13 cellular contexts compared by ENCODE assay signal in the genomic region with DNA sequence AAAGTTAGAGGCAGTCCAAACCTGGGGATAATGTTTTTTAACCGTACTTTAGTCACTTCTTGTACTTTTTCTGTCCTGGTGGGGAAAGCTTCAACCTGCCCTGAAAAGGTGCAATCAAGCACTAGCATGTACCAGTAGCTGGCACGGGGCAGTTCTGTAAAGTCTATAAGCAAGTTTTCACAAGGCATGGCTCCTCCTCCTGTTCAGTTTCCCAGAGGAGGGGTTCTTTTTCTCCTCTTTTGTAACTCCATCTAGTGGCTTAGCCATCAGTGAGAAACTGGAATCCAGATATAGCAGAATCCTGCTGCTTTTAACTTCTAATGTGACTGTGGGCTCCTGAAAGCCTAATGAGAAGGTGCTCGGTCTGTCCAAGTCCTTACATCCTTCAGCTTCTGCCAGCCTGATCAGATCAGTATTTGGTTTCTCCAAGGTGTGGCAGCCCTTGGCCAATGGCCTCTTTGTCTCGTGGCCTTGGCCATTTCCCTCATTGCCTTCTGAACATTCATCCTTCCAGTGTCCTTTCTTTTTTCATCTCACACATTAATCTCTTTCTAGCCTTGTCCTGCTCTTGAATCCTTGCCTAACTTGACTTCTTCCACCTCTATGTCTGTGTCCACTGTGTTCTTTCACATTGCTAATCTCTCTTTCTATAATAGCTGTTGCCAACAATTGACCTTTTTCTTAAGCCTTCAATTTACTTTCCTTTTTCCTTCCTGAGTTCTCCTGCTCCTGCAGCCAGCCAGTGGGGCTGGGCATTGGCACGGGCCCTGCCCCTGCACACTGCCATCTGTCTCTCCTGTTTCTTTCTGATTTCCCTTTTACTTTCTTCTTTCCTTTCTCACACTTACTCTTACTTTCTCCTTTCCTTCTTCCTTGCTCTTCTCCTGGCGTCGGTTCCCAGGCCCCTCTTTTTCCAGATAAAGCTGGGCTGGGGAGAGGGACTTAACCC.
DNase-seq lines count a peak whose midpoint lies in the region; ATAC-seq, FAIRE-seq and TF ChIP-seq lines count a peak whose summit lies in the region.
"Had no signal": no experiment of that assay in that cellular context is flagged by ENCODE, and none has a peak within 500 bp of the region (broad histone marks: within the 10 kb centered on the region; RNA-seq: fewer than 3 reads in every experiment).

No MANE protein-coding gene starts in this region.

- no peaks in the 10 kb centered on the region for H3K9me1 ChIP-seq in endothelial cell of umbilical vein (replicated peaks; ENCODE audit: control insufficient read depth, extremely low read depth, insufficient read depth, low read length)

- H3K4me2 ChIP-seq in Loucy (ENCODE audit: low read depth, low read length, poor library complexity, severe bottlenecking), result peak overlapping the region; percentile 64
- peak overlapping the region; percentile 85 for H3K4me2 ChIP-seq in endothelial cell of umbilical vein (ENCODE audit: insufficient read depth, low read length)
- no peak overlapping the region for H3K4me2 ChIP-seq in PC-9

- POLR2A ChIA-PET in endothelial cell of umbilical vein (lab: Charles Lee) (interaction anchor here (0.7 to 1.1 kb wide), 2 partner anchors 186 kb away, joined by 3 to 4 read pairs; no protein-coding TSS in a partner anchor), PC-9 (lab: Charles Lee; ENCODE audit: unreplicated experiment) (no interaction called here)

- H3K4me3 ChIP-seq in Loucy (ENCODE audit: low read length, poor library complexity, severe bottlenecking) (peak overlapping the region; percentile 65), endothelial cell of umbilical vein (replicated peaks in 1 of 3; ENCODE audit: insufficient read depth in 1 of 3, low read depth in 1 of 3, low read length in 3 of 3) (peak overlapping the region in 1 of 3 experiments; percentile 73), pancreas (peak overlapping the region in 2 of 4 donors; percentile 24 to 45), PC-9 (no peak overlapping the region)

- no peaks in the 10 kb centered on the region for H3K27me3 ChIP-seq in Loucy (ENCODE audit: insufficient read depth, low read length, poor library complexity, severe bottlenecking)
- no peaks in the 10 kb centered on the region for H3K27me3 ChIP-seq in endothelial cell of umbilical vein (ENCODE audit: control insufficient read depth in 2 of 2, insufficient read depth in 2 of 2, low read length in 2 of 2)
- H3K27me3 ChIP-seq in pancreas, result no peaks in the 10 kb centered on the region
- H3K27me3 ChIP-seq in PC-9 (ENCODE audit: insufficient read depth, low read depth), result no peaks in the 10 kb centered on the region
- H3K27me3 ChIP-seq: upper lobe of right lung had no signal

- no peak overlapping the region for H3K27ac Mint-ChIP-seq in activated naive CD4-positive, alpha-beta T cell treated with anti-CD3 and anti-CD28 coated beads for 36 hours
- H3K27ac Mint-ChIP-seq: brain had no signal

- H3K9ac ChIP-seq in Loucy (ENCODE audit: low read depth, low read length, poor library complexity, severe bottlenecking) (peak overlapping the region; percentile 54), endothelial cell of umbilical vein (replicated peaks; ENCODE audit: extremely low read depth, insufficient read depth, low read length) (no peak overlapping the region)

- H3K36me3 ChIP-seq in Loucy (ENCODE audit: insufficient read depth, low read length) (no peaks in the 10 kb centered on the region), endothelial cell of umbilical vein (ENCODE audit: control insufficient read depth in 2 of 2, extremely low read depth in 1 of 2, insufficient read depth in 2 of 2, low read length in 2 of 2) (no peaks in the 10 kb centered on the region), pancreas (no peaks in the 10 kb centered on the region), PC-9 (ENCODE audit: low read depth) (no peaks in the 10 kb centered on the region)
- H3K36me3 ChIP-seq: upper lobe of right lung had no signal

- dilution Hi-C loops in endothelial cell of umbilical vein (cut with MboI; ENCODE audit: extremely low pct_ligation_motif_present, low sequenced_read_pairs), result no loop called here

- ATAC-seq in pancreas, result peak; percentile 68 to 82 (median 78)
- no peak for ATAC-seq in activated T-cell treated with anti-CD3 and anti-CD28 coated beads, Interleukin-2, amount 50 U/mL, for 4 hours

- H3K9me3 Mint-ChIP-seq in activated T-cell treated with anti-CD3 and anti-CD28 coated beads, Interleukin-2, amount 50 U/mL, for 4 hours, result no peaks in the 10 kb centered on the region
- no peaks in the 10 kb centered on the region for H3K9me3 Mint-ChIP-seq in activated naive CD4-positive, alpha-beta T cell treated with anti-CD3 and anti-CD28 coated beads for 36 hours

- H3K27ac ChIP-seq in endothelial cell of umbilical vein (ENCODE audit: insufficient read depth, low read depth, low read length) (peak overlapping the region; percentile 83), pancreas (peak overlapping the region; percentile 39 to 74 (median 54)), PC-9 (no peak overlapping the region)
- H3K27ac ChIP-seq: upper lobe of right lung had no signal

- peak overlapping the region; percentile 85 for H2AFZ ChIP-seq in Loucy (ENCODE audit: low read length)
- peak overlapping the region; percentile 97 for H2AFZ ChIP-seq in endothelial cell of umbilical vein (ENCODE audit: low read depth, low read length)
- H2AFZ ChIP-seq in PC-9, result no peak overlapping the region

- H3F3A ChIP-seq in Loucy (ENCODE audit: low read depth), result no peaks in the 10 kb centered on the region
- H3F3A ChIP-seq in PC-9 (ENCODE audit: insufficient read depth, low read depth), result no peaks in the 10 kb centered on the region

- H3K27me3 Mint-ChIP-seq in activated T-cell treated with anti-CD3 and anti-CD28 coated beads, Interleukin-2, amount 50 U/mL, for 4 hours (ENCODE audit: low read depth), result peaks cover 11% of the 10 kb centered on the region
- H3K27me3 Mint-ChIP-seq in activated naive CD4-positive, alpha-beta T cell treated with anti-CD3 and anti-CD28 coated beads for 36 hours (ENCODE audit: low read depth), result peaks cover 6% of the 10 kb centered on the region
- H3K27me3 Mint-ChIP-seq: brain had no signal

- H3K4me1 Mint-ChIP-seq in activated T-cell treated with anti-CD3 and anti-CD28 coated beads, Interleukin-2, amount 50 U/mL, for 4 hours (ENCODE audit: low read depth), result no peaks in the 10 kb centered on the region
- no peaks in the 10 kb centered on the region for H3K4me1 Mint-ChIP-seq in activated naive CD4-positive, alpha-beta T cell treated with anti-CD3 and anti-CD28 coated beads for 36 hours (ENCODE audit: low read depth)
- H3K4me1 Mint-ChIP-seq: brain had no signal

- H3K4me1 ChIP-seq in Loucy (ENCODE audit: insufficient read depth, low read length, poor library complexity, severe bottlenecking), result peaks cover 27% of the 10 kb centered on the region
- H3K4me1 ChIP-seq in endothelial cell of umbilical vein (ENCODE audit: control insufficient read depth, extremely low read depth, insufficient read depth, low read length), result peaks cover 23% of the 10 kb centered on the region
- peaks cover 11 to 35% (median 24%) of the 10 kb centered on the region in 3 donors for H3K4me1 ChIP-seq in pancreas
- H3K4me1 ChIP-seq in PC-9 (replicated peaks; ENCODE audit: insufficient read depth), result no peaks in the 10 kb centered on the region

- DNase-seq in DMS114 treated with DMSO at 0.1 percent for 48 hours (lab: John Stamatoyannopoulos, UW; ENCODE audit: unreplicated experiment) (peak; percentile 2), endothelial cell of umbilical vein (ENCODE audit: low read depth, low spot score) (peak; percentile 42), pancreas (peak in 3 of 6 donors; percentile 20 to 63 (median 31)), NCI-H526 treated with DMSO at 0.1 percent for 48 hours (lab: John Stamatoyannopoulos, UW) (no peak), PC-9 (no peak)
- no peak for DNase-seq in activated T-cell treated with anti-CD3 and anti-CD28 coated beads, Interleukin-2, amount 50 U/mL, for 4 hours
- no peak for DNase-seq in activated naive CD4-positive, alpha-beta T cell treated with anti-CD3 and anti-CD28 coated beads for 36 hours
- DNase-seq: kidney, NCI-H510A, upper lobe of right lung had no signal

- no peak overlapping the region for H3K4me3 Mint-ChIP-seq in activated T-cell treated with anti-CD3 and anti-CD28 coated beads, Interleukin-2, amount 50 U/mL, for 4 hours
- no peak overlapping the region for H3K4me3 Mint-ChIP-seq in activated naive CD4-positive, alpha-beta T cell treated with anti-CD3 and anti-CD28 coated beads for 36 hours
- H3K4me3 Mint-ChIP-seq: brain had no signal

- TF ChIP-seq POLR2A in endothelial cell of umbilical vein (IDR thresholded peaks at IDR 0.05; ENCODE audit: low read depth, low read length), result no peak

- FAIRE-seq in endothelial cell of umbilical vein (lab: Jason Lieb, UNC) (peak; percentile 42), pancreas (lab: Jason Lieb, UNC) (no peak)
- FAIRE-seq: D721Med, kidney had no signal

- no peaks in the 10 kb centered on the region for H4K20me1 ChIP-seq in Loucy (ENCODE audit: insufficient read depth, low read length, poor library complexity, severe bottlenecking)
- no peaks in the 10 kb centered on the region for H4K20me1 ChIP-seq in endothelial cell of umbilical vein (replicated peaks; ENCODE audit: control insufficient read depth, extremely low read depth, insufficient read depth, low read length)
- H4K20me1 ChIP-seq in PC-9 (ENCODE audit: insufficient read depth), result no peaks in the 10 kb centered on the region

- intact Hi-C loops in endothelial cell of umbilical vein (cut with micrococcal nuclease) (loop anchor here (2.0 to 10.0 kb wide), 2 partner anchors 190 to 272 kb away; partner anchors contain the start of gene SNX14), pancreas (cut with DNase I) (no loop called here), PC-9 (cut with micrococcal nuclease; ENCODE audit: unreplicated experiment) (no loop called here)
- intact Hi-C loops in activated naive CD4-positive, alpha-beta T cell treated with anti-CD3 and anti-CD28 coated beads for 36 hours (cut with micrococcal nuclease), result no loop called here

- no peaks in the 10 kb centered on the region for H3K9me3 ChIP-seq in Loucy (ENCODE audit: insufficient read depth, low read depth, low read length)
- H3K9me3 ChIP-seq in endothelial cell of umbilical vein (replicated peaks; ENCODE audit: control insufficient read depth, insufficient read depth, low read length), result no peaks in the 10 kb centered on the region
- no peaks in the 10 kb centered on the region for H3K9me3 ChIP-seq in pancreas
- no peaks in the 10 kb centered on the region for H3K9me3 ChIP-seq in PC-9 (ENCODE audit: insufficient read depth, low read depth)
- H3K9me3 ChIP-seq: upper lobe of right lung had no signal

- no peaks in the 10 kb centered on the region for H3K36me3 Mint-ChIP-seq in activated T-cell treated with anti-CD3 and anti-CD28 coated beads, Interleukin-2, amount 50 U/mL, for 4 hours (ENCODE audit: insufficient read depth)
- H3K36me3 Mint-ChIP-seq in activated naive CD4-positive, alpha-beta T cell treated with anti-CD3 and anti-CD28 coated beads for 36 hours (ENCODE audit: low read depth), result no peaks in the 10 kb centered on the region
- H3K36me3 Mint-ChIP-seq: brain had no signal

- BruUV-seq in endothelial cell of umbilical vein (replicated peaks; lab: Mats Ljungman, UMichigan), result no TSS peak
- BruUV-seq in PC-9 (replicated peaks; lab: Mats Ljungman, UMichigan), result no TSS peak

- no peaks in the 10 kb centered on the region for H3K9me2 ChIP-seq in Loucy (replicated peaks; ENCODE audit: low read depth, low read length)
- H3K9me2 ChIP-seq in PC-9 (ENCODE audit: insufficient read depth), result no peaks in the 10 kb centered on the region

- CTCF ChIA-PET in endothelial cell of umbilical vein (lab: Charles Lee) (interaction anchor here (1.3 to 1.8 kb wide), 2 partner anchors 10 to 23 kb away, joined by 3 to 4 read pairs; no protein-coding TSS in a partner anchor), PC-9 (lab: Charles Lee) (no interaction called here)
- CTCF ChIA-PET in activated naive CD4-positive, alpha-beta T cell treated with anti-CD3 and anti-CD28 coated beads for 36 hours (lab: Charles Lee), result interaction anchor here (0.6 kb wide), 1 partner anchor 152 kb away, joined by 5 read pairs; no protein-coding TSS in a partner anchor

- no peaks in the 10 kb centered on the region for H3K79me2 ChIP-seq in Loucy (ENCODE audit: insufficient read depth, low read length)
- H3K79me2 ChIP-seq in endothelial cell of umbilical vein (ENCODE audit: control insufficient read depth, insufficient read depth, low read length), result no peaks in the 10 kb centered on the region
- no peaks in the 10 kb centered on the region for H3K79me2 ChIP-seq in PC-9 (ENCODE audit: low read depth)

- 11 to 21% methylated on average over 7 of the region's 7 CpGs for WGBS in pancreas, 2 donors

- no peak for TF ChIP-seq CTCF in Loucy (conservative IDR thresholded peaks at IDR 0.05; ENCODE audit: low read length)
- no peak for TF ChIP-seq CTCF in endothelial cell of umbilical vein (IDR thresholded peaks at IDR 0.05; ENCODE audit: extremely low read depth in 1 of 2, insufficient read depth in 1 of 2, low read depth in 1 of 2, low read length in 2 of 2)
- TF ChIP-seq CTCF in pancreas (IDR thresholded peaks at IDR 0.05), result no peak
- no peak for TF ChIP-seq CTCF in PC-9 (conservative IDR thresholded peaks at IDR 0.05)

Comparison
In these comparisons a context has a peak if more than half of its experiments do, and no peak if none do; other contexts are left out.
1. DNase-seq: peak in DMS114 treated with DMSO at 0.1 percent for 48 hours (single experiment) and endothelial cell of umbilical vein (single experiment); none in NCI-H526 treated with DMSO at 0.1 percent for 48 hours (single experiment), PC-9 (0 of 2), activated T-cell treated with anti-CD3 and anti-CD28 coated beads, Interleukin-2, amount 50 U/mL, for 4 hours (single experiment) and activated naive CD4-positive, alpha-beta T cell treated with anti-CD3 and anti-CD28 coated beads for 36 hours (single experiment).
2. ATAC-seq: peak in pancreas (4 of 4); none in activated T-cell treated with anti-CD3 and anti-CD28 coated beads, Interleukin-2, amount 50 U/mL, for 4 hours (0 of 2).